6 cellular contexts compared by ENCODE assay signal in the genomic region with DNA sequence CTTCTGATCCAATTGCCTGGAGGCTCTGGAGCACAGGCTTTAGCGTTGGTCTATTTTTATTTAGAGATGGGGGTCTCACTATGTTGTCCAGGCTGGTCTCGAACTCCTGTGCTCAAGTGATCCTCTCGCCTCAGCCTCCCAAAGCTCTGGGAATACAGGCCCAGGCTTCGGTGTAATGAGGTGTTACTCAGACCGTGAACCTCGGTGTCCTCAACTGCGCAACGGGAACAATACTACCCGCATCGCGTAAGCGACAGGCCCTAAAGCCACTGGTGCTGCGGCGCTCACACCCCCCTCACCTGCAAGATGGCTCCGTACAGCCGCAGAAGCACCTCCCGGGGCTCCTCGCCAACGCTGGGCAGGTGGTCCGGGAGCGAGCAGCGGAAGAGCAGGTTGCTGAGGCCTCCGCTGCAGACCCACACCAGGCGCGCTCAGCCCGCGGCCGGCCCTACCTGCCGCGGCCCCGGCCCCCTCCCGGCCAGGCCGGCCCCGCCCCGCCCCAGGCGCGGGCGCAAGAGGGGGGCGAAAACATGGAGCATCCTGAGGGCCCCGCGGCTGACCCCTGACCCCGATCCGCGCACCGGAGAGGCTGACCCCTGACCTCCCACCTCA. TPM values are rescaled to one million over a fixed set of nuclear protein-coding genes. Genes with fewer than 3 reads are reported as not detected.
DNase-seq lines count a peak whose midpoint lies in the region; ATAC-seq and TF ChIP-seq lines count a peak whose summit lies in the region.

No MANE protein-coding gene starts in this region.

- H3K27ac Mint-ChIP-seq in nephron = peak overlapping the region; percentile 76 to 95 (median 94)

- intact Hi-C loops in body of pancreas (cut with DNase I) = no loop called here

- H3K27me3 Mint-ChIP-seq in nephron (ENCODE audit: low read depth) = no peaks in the 10 kb centered on the region

- H3K4me3 Mint-ChIP-seq in nephron = peak overlapping the region; percentile 95 to 97 (median 95)

- H3K4me1 Mint-ChIP-seq in nephron = peaks cover 6% of the 10 kb centered on the region

- peak overlapping the region; percentile 71 for H2AFZ ChIP-seq in KMS-11 (ENCODE audit: low read depth)

- TF ChIP-seq CTCF in KMS-11 (conservative IDR thresholded peaks at IDR 0.05; ENCODE audit: low read depth, low read length) (no peak), body of pancreas (IDR thresholded peaks at IDR 0.05) (no peak), nephron (IDR thresholded peaks at IDR 0.05; ENCODE audit: unreplicated experiment in 3 of 3) (no peak)

- no peaks in the 10 kb centered on the region for H3K9me3 ChIP-seq in body of pancreas

- DNase-seq in ELR (ENCODE audit: low read depth) = peak; percentile 29
- DNase-seq in body of pancreas = peak in 2 of 4 donors; percentile 31 to 44
- DNase-seq in NCI-H526 treated with DMSO at 0.1 percent for 48 hours (lab: John Stamatoyannopoulos, UW) = no peak

- no peaks in the 10 kb centered on the region for H3K79me2 ChIP-seq in KMS-11 (ENCODE audit: insufficient read depth, low read depth)

- no peaks in the 10 kb centered on the region for H3K27me3 ChIP-seq in KMS-11 (ENCODE audit: insufficient read depth, low read depth)
- no peaks in the 10 kb centered on the region for H3K27me3 ChIP-seq in body of pancreas

- H3K36me3 ChIP-seq in KMS-11 (ENCODE audit: insufficient read depth) (no peaks in the 10 kb centered on the region), body of pancreas (replicated peaks in 1 of 2; ENCODE audit: insufficient read depth in 1 of 2, low read depth in 2 of 2) (no peaks in the 10 kb centered on the region)

- no peak for TF ChIP-seq POLR2A in body of pancreas (IDR thresholded peaks at IDR 0.05)

- H3K36me3 Mint-ChIP-seq in nephron (ENCODE audit: low read depth) = peaks cover 11% of the 10 kb centered on the region

- ATAC-seq in body of pancreas (peak; percentile 36), GM21737 (IDR thresholded peaks at IDR 0.05; ENCODE audit: unreplicated experiment) (no peak)

- WGBS in body of pancreas, 2 donors = 6 to 13% methylated on average over 3 to 32 of the region's 45 CpGs

- no peaks in the 10 kb centered on the region for H4K20me1 ChIP-seq in KMS-11 (ENCODE audit: insufficient read depth)

- H3K4me3 ChIP-seq in KMS-11 (IDR thresholded peaks at IDR 0.05; ENCODE audit: insufficient read depth, low read depth, low read length) (peak overlapping the region; percentile 27), body of pancreas (peak overlapping the region; percentile 30 to 39)

- H3K4me2 ChIP-seq in KMS-11 = peak overlapping the region; percentile 57; the same call in 1 of the 2 replicates

- H3K9me3 Mint-ChIP-seq in nephron = no peaks in the 10 kb centered on the region

- H3K4me1 ChIP-seq in KMS-11 (ENCODE audit: low read depth, poor library complexity, severe bottlenecking) = peaks cover 4% of the 10 kb centered on the region
- H3K4me1 ChIP-seq in body of pancreas = peaks cover 33% of the 10 kb centered on the region

- peak overlapping the region; percentile 64 for H3K27ac ChIP-seq in KMS-11
- H3K27ac ChIP-seq in body of pancreas = peak overlapping the region; percentile 91 to 98 (median 98)

- peak overlapping the region; percentile 80 for H3K9ac ChIP-seq in KMS-11

RNA-seq across cellular contexts. Expression of a gene that starts 0.6 kb away (rescaled TPM):
- total RNA-seq in body of pancreas = 100 to 1,000 TPM in 1 of 2 donors, 10 to 100 TPM in 1; 43.3 to 122 TPM

RNA-seq across cellular contexts. Expression of a gene that starts 3.8 kb away (rescaled TPM):
- total RNA-seq in body of pancreas = 10 to 100 TPM in 1 of 2 donors, 1 to 10 TPM in 1; 8.3 to 34.9 TPM

RNA-seq across cellular contexts. Expression of a gene that starts 18.5 kb away (rescaled TPM):
- 1 to 10 TPM; 2.9 to 3.6 TPM for total RNA-seq in body of pancreas

RNA-seq across cellular contexts. Expression of a gene that starts 19.3 kb away (rescaled TPM):
- not detected for total RNA-seq in body of pancreas

RNA-seq across cellular contexts. Expression of a gene that starts 36.4 kb away (rescaled TPM):
- not detected for total RNA-seq in body of pancreas
